ENCODE assay signal across 8 cellular contexts in genomic region chr2:130332271-130333073, GRCh38. TPM values are rescaled to one million over a fixed set of nuclear protein-coding genes. Genes with fewer than 3 reads are reported as not detected.
DNase-seq lines count a peak whose midpoint lies in the region; ATAC-seq and TF ChIP-seq lines count a peak whose summit lies in the region.

No MANE protein-coding gene starts in this region.

- H4K20me1 ChIP-seq in osteoblast (ENCODE audit: insufficient read depth, low read length): no peaks in the 10 kb centered on the region

- H3K36me3 ChIP-seq in osteoblast (ENCODE audit: insufficient read depth, low read length): no peaks in the 10 kb centered on the region
- no peaks in the 10 kb centered on the region for H3K36me3 ChIP-seq in thoracic aorta

- H2AFZ ChIP-seq in osteoblast (ENCODE audit: low read length): peak overlapping the region; percentile 47

- peak; percentile 96 for TF ChIP-seq CTCF in fibroblast of the aortic adventitia (IDR thresholded peaks at IDR 0.05; ENCODE audit: insufficient read depth, low read length)
- peak; percentile 96 for TF ChIP-seq CTCF in osteoblast (IDR thresholded peaks at IDR 0.05; ENCODE audit: extremely low read depth, low read depth, low read length)
- peak; percentile 71 for TF ChIP-seq CTCF in thoracic aorta (IDR thresholded peaks at IDR 0.05)

- peak overlapping the region; percentile 51 for H3K4me2 ChIP-seq in osteoblast (ENCODE audit: insufficient read depth, low read length)

- ATAC-seq in GM19467 (IDR thresholded peaks at IDR 0.05; ENCODE audit: unreplicated experiment): peak; percentile 78
- peak; percentile 40 for ATAC-seq in thoracic aorta (ENCODE audit: insufficient number of reproducible peaks, low FRiP score, low read depth)

- H3K27ac ChIP-seq in osteoblast (ENCODE audit: low read depth, low read length): no peak overlapping the region
- H3K27ac ChIP-seq in thoracic aorta: no peak overlapping the region

- peak; percentile 46 for DNase-seq in DMS153 treated with DMSO at 0.1 percent for 48 hours (lab: John Stamatoyannopoulos, UW; ENCODE audit: unreplicated experiment)
- DNase-seq in HT1080 (ENCODE audit: low read depth): peak; percentile 73
- peak; percentile 76 for DNase-seq in RPMI7951 (ENCODE audit: low read depth)
- DNase-seq in activated T-helper 9 cell treated with anti-CD3 and anti-CD28 coated beads, Interleukin-2, amount 50 U/mL, for 16 hours (ENCODE audit: low read depth): peak; percentile 45
- peak; percentile 89 for DNase-seq in fibroblast of the aortic adventitia (ENCODE audit: low read depth)
- peak; percentile 97 for DNase-seq in osteoblast (ENCODE audit: insufficient read length, low spot score, missing footprints)
- DNase-seq in thoracic aorta (ENCODE audit: low spot score): no peak

- H3K4me3 ChIP-seq in fibroblast of the aortic adventitia (ENCODE audit: low read depth, low read length) (peak overlapping the region; percentile 33), osteoblast (ENCODE audit: insufficient read depth, low read length) (no peak overlapping the region), thoracic aorta (peak overlapping the region; percentile 39)

- H3K4me1 ChIP-seq in osteoblast (ENCODE audit: insufficient read depth, low read length): peaks cover 13% of the 10 kb centered on the region
- H3K4me1 ChIP-seq in thoracic aorta (ENCODE audit: control insufficient read depth in 1 of 2, low read depth in 2 of 2): no peaks in the 10 kb centered on the region

- H3K9me3 ChIP-seq in osteoblast (ENCODE audit: low read depth, low read length): no peaks in the 10 kb centered on the region
- no peaks in the 10 kb centered on the region for H3K9me3 ChIP-seq in thoracic aorta

- H3K27me3 ChIP-seq in osteoblast (ENCODE audit: insufficient read depth, low read length): peaks cover 8% of the 10 kb centered on the region
- H3K27me3 ChIP-seq in thoracic aorta (replicated peaks; ENCODE audit: insufficient read depth): no peaks in the 10 kb centered on the region

- H3K79me2 ChIP-seq in osteoblast (ENCODE audit: insufficient read depth, low read length): no peaks in the 10 kb centered on the region

RNA-seq across cellular contexts. Expression of gene IMP4, which starts 10.2 kb away (rescaled TPM):
- total RNA-seq in HT1080 (2014; rRNA removed; shearing (Covaris generic)): 213 and 223 TPM in 2 replicates
- polyA plus RNA-seq in HT1080 (2015; cell fraction: cytosol; rRNA removed): 171 and 185 TPM in 2 replicates
- polyA plus RNA-seq in HT1080 (2015; cell fraction: nucleus; rRNA removed): 155 and 170 TPM in 2 replicates
- 103 and 118 TPM in 2 replicates for total RNA-seq in RPMI7951 (2014; rRNA removed; shearing (Covaris generic))
- total RNA-seq in fibroblast of the aortic adventitia (ENCODE audit: low replicate concordance) (59.0 and 66.1 TPM in 2 replicates), osteoblast (54.8 and 55.7 TPM in 2 replicates), thoracic aorta (100 to 1,000 TPM in 1 of 2 donors, 10 to 100 TPM in 1; 67.4 to 166 TPM)

RNA-seq across cellular contexts. Expression of gene PTPN18, which starts 23.4 kb away (rescaled TPM):
- 13.5 and 20.3 TPM in 2 replicates for total RNA-seq in HT1080 (2014; rRNA removed; shearing (Covaris generic))
- 29.9 and 33.0 TPM in 2 replicates for polyA plus RNA-seq in HT1080 (2015; cell fraction: cytosol; rRNA removed)
- 38.4 and 43.8 TPM in 2 replicates for polyA plus RNA-seq in HT1080 (2015; cell fraction: nucleus; rRNA removed)
- 26.0 and 28.4 TPM in 2 replicates for total RNA-seq in RPMI7951 (2014; rRNA removed; shearing (Covaris generic))
- total RNA-seq in fibroblast of the aortic adventitia (ENCODE audit: low replicate concordance): 22.2 and 25.8 TPM in 2 replicates
- total RNA-seq in osteoblast: 28.6 and 29.0 TPM in 2 replicates
- total RNA-seq in thoracic aorta: 10 to 100 TPM; 79.2 to 93.3 TPM
